In genomic region chr10:69186524-69186923, GRCh38 we compare ENCODE assay signal across 15 cellular contexts. TPM values are rescaled to one million over a fixed set of nuclear protein-coding genes. Genes with fewer than 3 reads are reported as not detected.
A peak's percentile ranks its signal among the peaks of the same experiment; 100 is the strongest.
DNase-seq lines count a peak whose midpoint lies in the region; ATAC-seq and TF ChIP-seq lines count a peak whose summit lies in the region.
"Had no signal": no experiment of that assay in that cellular context is flagged by ENCODE, and none has a peak within 500 bp of the region (broad histone marks: within the 10 kb centered on the region; RNA-seq: fewer than 3 reads in every experiment).

No MANE protein-coding gene starts in this region.

- no peaks in the 10 kb centered on the region for H3K4me1 ChIP-seq in HEK293 (ENCODE audit: control insufficient read depth, insufficient read depth, low read length)
- peaks cover 0 to 6% of the 10 kb centered on the region in 2 donors for H3K4me1 ChIP-seq in ascending aorta
- peaks cover 2 to 21% (median 6%) of the 10 kb centered on the region in 3 donors for H3K4me1 ChIP-seq in esophagus squamous epithelium

- H3K27me3 Mint-ChIP-seq in activated CD4-positive, alpha-beta T cell treated with anti-CD3 and anti-CD28 coated beads, Interleukin-2, amount 10 ng/mL, durations not matched to agents 7 days and 5 days = no peaks in the 10 kb centered on the region
- H3K27me3 Mint-ChIP-seq in activated naive CD4-positive, alpha-beta T cell treated with anti-CD3 and anti-CD28 coated beads, Interleukin-2, amount 50 U/mL, for 24 hours = no peaks in the 10 kb centered on the region
- H3K27me3 Mint-ChIP-seq in effector memory CD8-positive, alpha-beta T cell = no peaks in the 10 kb centered on the region
- H3K27me3 Mint-ChIP-seq: CD4-positive, CD25-positive, alpha-beta regulatory T cell had no signal

- no peak overlapping the region for H3K4me3 Mint-ChIP-seq in activated CD4-positive, alpha-beta T cell treated with anti-CD3 and anti-CD28 coated beads, Interleukin-2, amount 10 ng/mL, durations not matched to agents 7 days and 5 days
- H3K4me3 Mint-ChIP-seq in activated naive CD4-positive, alpha-beta T cell treated with anti-CD3 and anti-CD28 coated beads, Interleukin-2, amount 50 U/mL, for 24 hours = no peak overlapping the region
- no peak overlapping the region for H3K4me3 Mint-ChIP-seq in effector memory CD8-positive, alpha-beta T cell
- H3K4me3 Mint-ChIP-seq: HFFc6 had no signal

- POLR2A ChIA-PET in activated CD4-positive, alpha-beta T cell treated with anti-CD3 and anti-CD28 coated beads, Interleukin-2, amount 10 ng/mL, durations not matched to agents 7 days and 5 days (lab: Charles Lee) = no interaction called here
- POLR2A ChIA-PET in HEK293 (lab: Yijun Ruan, JAX) = no interaction called here

- no peak for DNase-seq in activated CD4-positive, alpha-beta T cell treated with anti-CD3 and anti-CD28 coated beads, Interleukin-2, amount 10 ng/mL, durations not matched to agents 7 days and 5 days
- DNase-seq in activated CD4-positive, alpha-beta T cell treated with anti-CD3 and anti-CD28 coated beads for 1 hour = no peak
- no peak for DNase-seq in activated naive CD4-positive, alpha-beta T cell treated with anti-CD3 and anti-CD28 coated beads, Interleukin-2, amount 50 U/mL, for 16 hours
- no peak for DNase-seq in effector memory CD8-positive, alpha-beta T cell
- DNase-seq in ascending aorta (ENCODE audit: low spot score in 2 of 2) (no peak), esophagus squamous epithelium (lab: John Stamatoyannopoulos, UW) (no peak)
- DNase-seq: ACHN; Calu3; CD4-positive, CD25-positive, alpha-beta regulatory T cell; DMS 273 treated with DMSO at 0.1 percent for 48 hours; HFFc6 had no signal

- no peaks in the 10 kb centered on the region for H3K9me3 Mint-ChIP-seq in activated CD4-positive, alpha-beta T cell treated with anti-CD3 and anti-CD28 coated beads, Interleukin-2, amount 10 ng/mL, durations not matched to agents 7 days and 5 days
- H3K9me3 Mint-ChIP-seq in activated naive CD4-positive, alpha-beta T cell treated with anti-CD3 and anti-CD28 coated beads, Interleukin-2, amount 50 U/mL, for 24 hours = no peaks in the 10 kb centered on the region
- no peaks in the 10 kb centered on the region for H3K9me3 Mint-ChIP-seq in effector memory CD8-positive, alpha-beta T cell
- H3K9me3 Mint-ChIP-seq: CD4-positive, CD25-positive, alpha-beta regulatory T cell; HFFc6 had no signal

- intact Hi-C loops in ascending aorta (cut with DNase I) (loop anchor here (10.0 kb wide), 1 partner anchor 782 kb away; the partner anchor contains the start of gene RUFY2), esophagus squamous epithelium (cut with DNase I) (no loop called here)

- H3K27ac Mint-ChIP-seq in activated CD4-positive, alpha-beta T cell treated with anti-CD3 and anti-CD28 coated beads, Interleukin-2, amount 10 ng/mL, durations not matched to agents 7 days and 5 days = peak overlapping the region; percentile 15
- H3K27ac Mint-ChIP-seq in activated naive CD4-positive, alpha-beta T cell treated with anti-CD3 and anti-CD28 coated beads, Interleukin-2, amount 50 U/mL, for 24 hours = peak overlapping the region; percentile 43
- H3K27ac Mint-ChIP-seq in effector memory CD8-positive, alpha-beta T cell = peak overlapping the region; percentile 23 to 70
- H3K27ac Mint-ChIP-seq: HFFc6 had no signal

- 82 to 92% methylated on average over 1 of the region's 1 CpG for WGBS in esophagus squamous epithelium, 2 donors

- peaks cover 17% of the 10 kb centered on the region for H3K36me3 Mint-ChIP-seq in activated CD4-positive, alpha-beta T cell treated with anti-CD3 and anti-CD28 coated beads, Interleukin-2, amount 10 ng/mL, durations not matched to agents 7 days and 5 days (ENCODE audit: low read depth)
- peaks cover 13% of the 10 kb centered on the region for H3K36me3 Mint-ChIP-seq in activated naive CD4-positive, alpha-beta T cell treated with anti-CD3 and anti-CD28 coated beads, Interleukin-2, amount 50 U/mL, for 24 hours
- H3K36me3 Mint-ChIP-seq in effector memory CD8-positive, alpha-beta T cell (ENCODE audit: insufficient read depth) = peaks cover 67% of the 10 kb centered on the region

- CTCF ChIA-PET in activated CD4-positive, alpha-beta T cell treated with anti-CD3 and anti-CD28 coated beads, Interleukin-2, amount 10 ng/mL, durations not matched to agents 7 days and 5 days (lab: Charles Lee) = interaction anchor here (0.8 to 1.2 kb wide), 4 partner anchors 12 to 85 kb away, joined by 3 read pairs; no protein-coding TSS in a partner anchor
- CTCF ChIA-PET in HEK293 (lab: Yijun Ruan, JAX) = interaction anchor here (0.6 to 1.2 kb wide), 3 partner anchors 9 to 26 kb away, joined by 3 to 4 read pairs (median 3); no protein-coding TSS in a partner anchor

- TF ChIP-seq CTCF in HEK293 (tag by site-specific recombination; IDR thresholded peaks at IDR 0.05) (no peak), ascending aorta (IDR thresholded peaks at IDR 0.05) (no peak), esophagus squamous epithelium (IDR thresholded peaks at IDR 0.05) (no peak)

- H3K9me3 ChIP-seq in HEK293 (ENCODE audit: control insufficient read depth, insufficient read depth, low read depth, low read length) (no peaks in the 10 kb centered on the region), ascending aorta (no peaks in the 10 kb centered on the region), esophagus squamous epithelium (no peaks in the 10 kb centered on the region)
- H3K9me3 ChIP-seq: BLaER1 treated with 17β-estradiol and CSF1 and Interleukin-3, amounts not matched to agents 10 nM and 100 nM; HAP-1 had no signal

- H3K4me3 ChIP-seq in HEK293 (ENCODE audit: low read depth, low read length) (no peak overlapping the region), ascending aorta (no peak overlapping the region), esophagus squamous epithelium (no peak overlapping the region)
- H3K4me3 ChIP-seq: BLaER1 treated with 17β-estradiol and CSF1 and Interleukin-3, amounts not matched to agents 10 nM and 100 nM; HAP-1 had no signal

- H3K27me3 ChIP-seq in ascending aorta (no peaks in the 10 kb centered on the region), esophagus squamous epithelium (no peaks in the 10 kb centered on the region)
- H3K27me3 ChIP-seq: BLaER1 treated with 17β-estradiol and CSF1 and Interleukin-3, amounts not matched to agents 10 nM and 100 nM had no signal

- H3K36me3 ChIP-seq in HEK293 (ENCODE audit: control insufficient read depth in 2 of 2, insufficient read depth in 1 of 2, low read length in 2 of 2) = peaks cover 26 to 63% of the 10 kb centered on the region in 2 experiments
- peaks cover 29 to 56% of the 10 kb centered on the region in 2 donors for H3K36me3 ChIP-seq in ascending aorta
- H3K36me3 ChIP-seq in esophagus squamous epithelium = peaks cover 6 to 84% (median 17%) of the 10 kb centered on the region in 3 donors

- no peak overlapping the region for H3K27ac ChIP-seq in HEK293 (ENCODE audit: extremely low read depth, low read depth, low read length)
- no peak overlapping the region for H3K27ac ChIP-seq in ascending aorta
- H3K27ac ChIP-seq in esophagus squamous epithelium = no peak overlapping the region
- H3K27ac ChIP-seq: BLaER1 treated with 17β-estradiol and CSF1 and Interleukin-3, amounts not matched to agents 10 nM and 100 nM had no signal

- ATAC-seq in effector memory CD8-positive, alpha-beta T cell (replicated peaks) = no peak

- H3K4me1 Mint-ChIP-seq in activated CD4-positive, alpha-beta T cell treated with anti-CD3 and anti-CD28 coated beads, Interleukin-2, amount 10 ng/mL, durations not matched to agents 7 days and 5 days = peaks cover 24% of the 10 kb centered on the region
- H3K4me1 Mint-ChIP-seq in activated naive CD4-positive, alpha-beta T cell treated with anti-CD3 and anti-CD28 coated beads, Interleukin-2, amount 50 U/mL, for 24 hours = peaks cover 39% of the 10 kb centered on the region
- H3K4me1 Mint-ChIP-seq in effector memory CD8-positive, alpha-beta T cell (ENCODE audit: low read depth in 2 of 2) = peaks cover 18 to 22% of the 10 kb centered on the region in 2 donors

- TF ChIP-seq POLR2A in esophagus squamous epithelium (IDR thresholded peaks at IDR 0.05) = no peak

TF ChIP-seq in HEK293, 187 proteins besides CTCF, POLR2A, EP300 and RAD21:
- TF ChIP-seq BCL6B (tag by site-specific recombination; IDR thresholded peaks at IDR 0.05) = peak; percentile 52; the same call in 1 of the 2 replicates
- no peak for TF ChIP-seq ZNF768 (tag by site-specific recombination; IDR thresholded peaks at IDR 0.05)

RNA-seq across cellular contexts. Expression of gene SUPV3L1, which starts 6.5 kb away (rescaled TPM):
- 10 to 100 TPM; 33.2 to 34.5 TPM for total RNA-seq in activated CD4-positive, alpha-beta T cell treated with anti-CD3 and anti-CD28 coated beads, Interleukin-2, amount 10 ng/mL, durations not matched to agents 7 days and 5 days
- 4.6 TPM for total RNA-seq in ascending aorta
- total RNA-seq in esophagus squamous epithelium = 10 to 100 TPM; 10.4 to 31.9 (median 20.9) TPM

RNA-seq across cellular contexts. Expression of gene HKDC1, which starts 33.6 kb away (rescaled TPM):
- 10 to 100 TPM in 1 of 2 experiments, 1 to 10 TPM in 1; 10.0 to 10.9 TPM for total RNA-seq in activated CD4-positive, alpha-beta T cell treated with anti-CD3 and anti-CD28 coated beads, Interleukin-2, amount 10 ng/mL, durations not matched to agents 7 days and 5 days
- not detected for total RNA-seq in ascending aorta
- 1 to 10 TPM in 1 of 4 donors, under 1 TPM in 2, not detected in 1; 0.19 to 1.5 (median 0.19) TPM for total RNA-seq in esophagus squamous epithelium

Comparison
In these comparisons a context has a peak if more than half of its experiments do, and no peak if none do; other contexts are left out.
1. RNA of gene HKDC1, which starts 33.6 kb away (total RNA-seq): 10.0 to 10.9 TPM in activated CD4-positive, alpha-beta T cell treated with anti-CD3 and anti-CD28 coated beads, Interleukin-2, amount 10 ng/mL, durations not matched to agents 7 days and 5 days; 0.19 to 1.5 TPM in esophagus squamous epithelium and not detected in ascending aorta (single experiment); every median in the first group is over 4 times any median in the second.
2. Peak in every context shown above with its lines, with median percentiles within 50 percentile points of each other: H3K27ac Mint-ChIP-seq.